1 cellular context compared by ENCODE assay signal in genomic region chr17:12078791-12079190, GRCh38.
A peak's percentile ranks its signal among the peaks of the same experiment; 100 is the strongest.
TF ChIP-seq lines count a peak whose summit lies in the region.

No MANE protein-coding gene starts in this region.

TF ChIP-seq in SK-N-SH, 30 proteins besides CTCF, POLR2A, EP300 and RAD21:
- TF ChIP-seq, protein P1, sequence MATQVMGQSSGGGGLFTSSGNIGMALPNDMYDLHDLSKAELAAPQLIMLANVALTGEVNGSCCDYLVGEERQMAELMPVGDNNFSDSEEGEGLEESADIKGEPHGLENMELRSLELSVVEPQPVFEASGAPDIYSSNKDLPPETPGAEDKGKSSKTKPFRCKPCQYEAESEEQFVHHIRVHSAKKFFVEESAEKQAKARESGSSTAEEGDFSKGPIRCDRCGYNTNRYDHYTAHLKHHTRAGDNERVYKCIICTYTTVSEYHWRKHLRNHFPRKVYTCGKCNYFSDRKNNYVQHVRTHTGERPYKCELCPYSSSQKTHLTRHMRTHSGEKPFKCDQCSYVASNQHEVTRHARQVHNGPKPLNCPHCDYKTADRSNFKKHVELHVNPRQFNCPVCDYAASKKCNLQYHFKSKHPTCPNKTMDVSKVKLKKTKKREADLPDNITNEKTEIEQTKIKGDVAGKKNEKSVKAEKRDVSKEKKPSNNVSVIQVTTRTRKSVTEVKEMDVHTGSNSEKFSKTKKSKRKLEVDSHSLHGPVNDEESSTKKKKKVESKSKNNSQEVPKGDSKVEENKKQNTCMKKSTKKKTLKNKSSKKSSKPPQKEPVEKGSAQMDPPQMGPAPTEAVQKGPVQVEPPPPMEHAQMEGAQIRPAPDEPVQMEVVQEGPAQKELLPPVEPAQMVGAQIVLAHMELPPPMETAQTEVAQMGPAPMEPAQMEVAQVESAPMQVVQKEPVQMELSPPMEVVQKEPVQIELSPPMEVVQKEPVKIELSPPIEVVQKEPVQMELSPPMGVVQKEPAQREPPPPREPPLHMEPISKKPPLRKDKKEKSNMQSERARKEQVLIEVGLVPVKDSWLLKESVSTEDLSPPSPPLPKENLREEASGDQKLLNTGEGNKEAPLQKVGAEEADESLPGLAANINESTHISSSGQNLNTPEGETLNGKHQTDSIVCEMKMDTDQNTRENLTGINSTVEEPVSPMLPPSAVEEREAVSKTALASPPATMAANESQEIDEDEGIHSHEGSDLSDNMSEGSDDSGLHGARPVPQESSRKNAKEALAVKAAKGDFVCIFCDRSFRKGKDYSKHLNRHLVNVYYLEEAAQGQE (IDR thresholded peaks at IDR 0.05; ENCODE audit: low read depth, low read length), result no peak
- peak; percentile 46; the same call in 1 of the 2 replicates for TF ChIP-seq FOSL2 (IDR thresholded peaks at IDR 0.05; ENCODE audit: borderline replicate concordance, low read depth)
- no peak for TF ChIP-seq RXRA (IDR thresholded peaks at IDR 0.05; ENCODE audit: borderline replicate concordance, low read depth)
- peak; percentile 60 for TF ChIP-seq JUND (IDR thresholded peaks at IDR 0.05)
